In the genomic region with DNA sequence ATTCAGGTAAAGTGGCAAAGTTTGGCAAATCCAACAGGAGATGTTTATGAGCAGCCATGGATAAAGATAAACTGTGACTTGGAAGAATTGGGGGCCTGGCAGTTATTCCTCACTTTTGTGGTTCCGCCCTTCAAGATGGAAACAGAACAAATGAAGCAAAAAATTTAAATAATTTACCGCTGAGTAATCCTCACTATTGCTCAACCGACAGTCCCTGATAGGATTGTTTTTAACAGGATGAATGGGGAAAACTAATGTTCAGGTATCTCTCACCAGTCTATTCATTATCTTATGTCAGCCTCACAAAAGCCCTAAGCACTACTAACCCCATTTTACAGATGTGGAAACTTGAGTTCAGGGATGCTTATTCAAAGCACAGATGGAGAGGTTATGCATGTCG, we compare ENCODE assay signal across 23 cellular contexts.
DNase-seq lines count a peak whose midpoint lies in the region; ATAC-seq, FAIRE-seq and TF ChIP-seq lines count a peak whose summit lies in the region.
"Had no signal": no experiment of that assay in that cellular context is flagged by ENCODE, and none has a peak within 500 bp of the region (broad histone marks: within the 10 kb centered on the region; RNA-seq: fewer than 3 reads in every experiment).

No MANE protein-coding gene starts in this region.

- H3K9me3 ChIP-seq in HepG2 (ENCODE audit: low read length): no peaks in the 10 kb centered on the region
- H3K9me3 ChIP-seq in right lobe of liver: no peaks in the 10 kb centered on the region
- H3K9me3 ChIP-seq in spleen: no peaks in the 10 kb centered on the region
- H3K9me3 ChIP-seq: BE2C, MG63 had no signal

- no peaks in the 10 kb centered on the region for H3K4me1 ChIP-seq in HepG2 (ENCODE audit: insufficient read depth, low read length)
- peaks cover 0 to 7% (median 0%) of the 10 kb centered on the region in 4 donors for H3K4me1 ChIP-seq in right lobe of liver
- H3K4me1 ChIP-seq in spleen: no peaks in the 10 kb centered on the region
- H3K4me1 ChIP-seq: BE2C had no signal

- no peak for TF ChIP-seq RAD21 in HepG2 (CRISPR knock-in tag; IDR thresholded peaks at IDR 0.05)

- POLR2A ChIA-PET in HepG2 (lab: Yijun Ruan, JAX): no interaction called here

- in situ Hi-C loops in HepG2 (cut with HindIII; ENCODE audit: extremely low pct_ligation_motif_present, low pct_unique_long_range_greater_than_20kb): loop anchor here (5.0 to 25.0 kb wide), 3 partner anchors 155 to 578 kb away; no protein-coding TSS in a partner anchor

- H3K4me3 ChIP-seq in HepG2 (replicated peaks in 1 of 3; ENCODE audit: insufficient read depth in 1 of 3, low read depth in 2 of 3, low read length in 3 of 3): no peak overlapping the region
- no peak overlapping the region for H3K4me3 ChIP-seq in right lobe of liver
- no peak overlapping the region for H3K4me3 ChIP-seq in fibroblast of the aortic adventitia (ENCODE audit: low read depth, low read length)
- H3K4me3 ChIP-seq in spleen: no peak overlapping the region
- H3K4me3 ChIP-seq: MG63, SK-N-MC had no signal

- H3K79me2 ChIP-seq in HepG2 (ENCODE audit: insufficient read depth, low read length): no peaks in the 10 kb centered on the region

- H2AFZ ChIP-seq in HepG2 (ENCODE audit: low read length): no peak overlapping the region

- H3K36me3 ChIP-seq in HepG2 (replicated peaks in 1 of 2; ENCODE audit: control insufficient read depth in 1 of 2, insufficient read depth in 2 of 2, low read length in 2 of 2): peaks cover 10 to 50% of the 10 kb centered on the region in 2 experiments
- peaks cover 0 to 26% (median 6%) of the 10 kb centered on the region in 4 donors for H3K36me3 ChIP-seq in right lobe of liver
- peaks cover 0 to 58% (median 7%) of the 10 kb centered on the region in 6 donors for H3K36me3 ChIP-seq in spleen

- 99% methylated on average over 4 of the region's 4 CpGs for WGBS in HepG2 (ENCODE audit: low lambda C conversion rate)
- 88% methylated on average over 4 of the region's 4 CpGs for WGBS in right lobe of liver (ENCODE audit: insufficient coverage, low coverage, low lambda C conversion rate, missing lambda C conversion rate)
- WGBS in spleen, 5 donors: 95 to 98% (median 95%) methylated on average over 4 of the region's 4 CpGs

- FAIRE-seq in HepG2 (lab: Jason Lieb, UNC): no peak
- FAIRE-seq: GM12891, H1 had no signal

- DNase-seq in HepG2 (ENCODE audit: low spot score) (no peak), right lobe of liver (no peak), amniotic epithelial cell (ENCODE audit: low read depth) (peak; percentile 50), fibroblast of the aortic adventitia (ENCODE audit: low read depth) (peak; percentile 16), spleen (no peak), SHP77 (lab: John Stamatoyannopoulos, UW) (no peak), DMS79 (lab: John Stamatoyannopoulos, UW) (no peak)
- DNase-seq: 8988T, ACHN, BE2C, DMS153, GF-D8, HCEC 1CT, Kasumi-1, MG63, NCI-H2029 treated with DMSO at 0.1 percent for 48 hours, NCI-H526 treated with DMSO at 0.1 percent for 48 hours, SIG-M5 had no signal

- CTCF ChIA-PET in HepG2 (lab: Yijun Ruan, JAX; ENCODE audit: low intra/inter-chr PET ratio, low total read pairs): no interaction called here

- no peak overlapping the region for H3K27ac ChIP-seq in HepG2 (ENCODE audit: extremely low read length, insufficient read depth, low read length)
- no peak overlapping the region for H3K27ac ChIP-seq in right lobe of liver
- H3K27ac ChIP-seq in spleen: no peak overlapping the region
- H3K27ac ChIP-seq: SK-N-MC had no signal

- H3K4me2 ChIP-seq in HepG2 (ENCODE audit: low read depth, low read length): no peak overlapping the region

- no peak for TF ChIP-seq CTCF in HepG2 (CRISPR knock-in tag; IDR thresholded peaks at IDR 0.05)
- no peak for TF ChIP-seq CTCF in right lobe of liver (IDR thresholded peaks at IDR 0.05)
- no peak for TF ChIP-seq CTCF in fibroblast of the aortic adventitia (IDR thresholded peaks at IDR 0.05; ENCODE audit: insufficient read depth, low read length)
- no peak for TF ChIP-seq CTCF in spleen (IDR thresholded peaks at IDR 0.05 in 8 of 11, conservative IDR thresholded peaks at IDR 0.05 in 3 of 11)

- H3K9ac ChIP-seq in HepG2 (ENCODE audit: insufficient read depth, low read depth, low read length): no peak overlapping the region

- ATAC-seq in HepG2 (no peak), right lobe of liver (no peak), HG03108 (IDR thresholded peaks at IDR 0.05; ENCODE audit: unreplicated experiment) (no peak)
- ATAC-seq: Panc1 had no signal

- no peak for TF ChIP-seq POLR2A in HepG2 (IDR thresholded peaks at IDR 0.05; ENCODE audit: insufficient read depth in 1 of 2, low read depth in 2 of 2, low read length in 2 of 2)
- TF ChIP-seq POLR2A in right lobe of liver (IDR thresholded peaks at IDR 0.05): no peak
- TF ChIP-seq POLR2A in spleen (IDR thresholded peaks at IDR 0.05): no peak

- H4K20me1 ChIP-seq in HepG2 (ENCODE audit: insufficient read depth, low read length): no peaks in the 10 kb centered on the region

- H3K27me3 ChIP-seq in HepG2 (ENCODE audit: control insufficient read depth in 1 of 2, insufficient read depth in 2 of 2, low read length in 2 of 2) (no peaks in the 10 kb centered on the region), right lobe of liver (no peaks in the 10 kb centered on the region), spleen (replicated peaks in 1 of 7) (no peaks in the 10 kb centered on the region)
- H3K27me3 ChIP-seq: BE2C, MG63 had no signal

- no TSS peak for BruUV-seq in HepG2 (replicated peaks; lab: Mats Ljungman, UMichigan)

- intact Hi-C loops in HepG2 (cut with micrococcal nuclease; ENCODE audit: unreplicated experiment) (loop anchor here (10.0 kb wide), 2 partner anchors 155 to 455 kb away; no protein-coding TSS in a partner anchor), right lobe of liver (cut with DNase I) (loop anchor here in 1 of 2 donors (5.0 kb wide), 1 partner anchor 318 kb away; no protein-coding TSS in a partner anchor), spleen (cut with DNase I; ENCODE audit: low total_unique reads) (loop anchor here (10.0 kb wide), 2 partner anchors 345 to 585 kb away; no protein-coding TSS in a partner anchor)

- TF ChIP-seq EP300 in HepG2 (IDR thresholded peaks at IDR 0.05; ENCODE audit: low read depth in 2 of 2, low read length in 2 of 2) (no peak), HepG2 (CRISPR knock-in tag; IDR thresholded peaks at IDR 0.05; ENCODE audit: borderline replicate concordance) (no peak)

TF ChIP-seq in HepG2, 621 proteins besides CTCF, POLR2A, EP300 and RAD21:
- TF ChIP-seq ZNF629 (CRISPR knock-in tag; conservative IDR thresholded peaks at IDR 0.05): peak; percentile 27; the same call in 1 of the 2 replicates
- TF ChIP-seq, protein P1, sequence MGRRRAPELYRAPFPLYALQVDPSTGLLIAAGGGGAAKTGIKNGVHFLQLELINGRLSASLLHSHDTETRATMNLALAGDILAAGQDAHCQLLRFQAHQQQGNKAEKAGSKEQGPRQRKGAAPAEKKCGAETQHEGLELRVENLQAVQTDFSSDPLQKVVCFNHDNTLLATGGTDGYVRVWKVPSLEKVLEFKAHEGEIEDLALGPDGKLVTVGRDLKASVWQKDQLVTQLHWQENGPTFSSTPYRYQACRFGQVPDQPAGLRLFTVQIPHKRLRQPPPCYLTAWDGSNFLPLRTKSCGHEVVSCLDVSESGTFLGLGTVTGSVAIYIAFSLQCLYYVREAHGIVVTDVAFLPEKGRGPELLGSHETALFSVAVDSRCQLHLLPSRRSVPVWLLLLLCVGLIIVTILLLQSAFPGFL (CRISPR knock-in tag; IDR thresholded peaks at IDR 0.05): no peak

Comparison
In these comparisons a context has a peak if more than half of its experiments do, and no peak if none do; other contexts are left out.
1. DNase-seq: peak in amniotic epithelial cell (single experiment) and fibroblast of the aortic adventitia (single experiment); none in HepG2 (single experiment), right lobe of liver (0 of 3), spleen (single experiment), SHP77 (0 of 2) and DMS79 (single experiment).